In genomic region chr1:102015728-102016127, GRCh38 we compare ENCODE assay signal across 8 cellular contexts. TPM values are rescaled to one million over a fixed set of nuclear protein-coding genes. Genes with fewer than 3 reads are reported as not detected.
"Had no signal": no experiment of that assay in that cellular context is flagged by ENCODE, and none has a peak within 500 bp of the region (broad histone marks: within the 10 kb centered on the region; RNA-seq: fewer than 3 reads in every experiment).

No MANE protein-coding gene starts in this region.

- ATAC-seq: HepG2, K562 had no signal

- DNase-seq: IMR-90, KBM-7, KG1 had no signal

- H3K4me3 ChIP-seq: K562 had no signal

- H3K27ac ChIP-seq: HL-60 had no signal

RNA-seq across cellular contexts. Expression of gene OLFM3, which starts 19.0 kb away (rescaled TPM):
- total RNA-seq: HepG2, HT-29, HT1080, IMR-90 had no signal
